ENCODE assay signal across 9 cellular contexts in the genomic region with DNA sequence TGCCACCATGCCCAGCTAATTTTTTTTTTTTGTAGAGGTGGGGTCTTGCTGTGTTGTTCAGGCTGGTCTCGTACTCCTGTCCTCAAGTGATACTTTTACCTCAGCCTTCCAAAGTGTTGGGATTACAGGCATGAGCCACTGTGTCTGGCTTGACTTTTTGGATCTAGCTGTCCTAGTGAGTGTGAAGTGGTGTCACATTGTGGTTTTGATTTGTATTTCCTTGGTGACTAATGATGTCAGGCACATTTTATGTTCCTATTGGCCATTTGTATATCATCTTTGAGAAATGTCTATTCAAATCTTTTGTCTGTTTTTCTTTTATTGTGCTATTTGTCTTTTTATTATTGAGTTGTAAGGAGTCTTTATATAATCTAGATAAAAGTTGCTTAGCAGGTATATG. TPM values are rescaled to one million over a fixed set of nuclear protein-coding genes. Genes with fewer than 3 reads are reported as not detected.
DNase-seq lines count a peak whose midpoint lies in the region; FAIRE-seq and TF ChIP-seq lines count a peak whose summit lies in the region.
"Had no signal": no experiment of that assay in that cellular context is flagged by ENCODE, and none has a peak within 500 bp of the region (broad histone marks: within the 10 kb centered on the region; RNA-seq: fewer than 3 reads in every experiment).

No MANE protein-coding gene starts in this region.

- POLR2A ChIA-PET in endothelial cell of umbilical vein (lab: Charles Lee) = no interaction called here

- H3K27me3 ChIP-seq in endothelial cell of umbilical vein (ENCODE audit: control insufficient read depth in 2 of 2, insufficient read depth in 2 of 2, low read length in 2 of 2) (no peaks in the 10 kb centered on the region), skeletal muscle satellite cell (ENCODE audit: control insufficient read depth, insufficient read depth, low read length) (no peaks in the 10 kb centered on the region), esophagus squamous epithelium (no peaks in the 10 kb centered on the region)

- H3K9ac ChIP-seq in endothelial cell of umbilical vein (replicated peaks; ENCODE audit: extremely low read depth, insufficient read depth, low read length) (no peak overlapping the region), skeletal muscle satellite cell (ENCODE audit: low read depth, low read length) (no peak overlapping the region)
- H3K9ac ChIP-seq: parathyroid adenoma had no signal

- TF ChIP-seq POLR2A in endothelial cell of umbilical vein (IDR thresholded peaks at IDR 0.05; ENCODE audit: low read depth, low read length) = no peak
- TF ChIP-seq POLR2A in esophagus squamous epithelium (IDR thresholded peaks at IDR 0.05) = no peak

- 100% methylated on average over 1 of the region's 1 CpG for WGBS in esophagus squamous epithelium, 2 donors

- H4K20me1 ChIP-seq in endothelial cell of umbilical vein (replicated peaks; ENCODE audit: control insufficient read depth, extremely low read depth, insufficient read depth, low read length) = no peaks in the 10 kb centered on the region

- no peaks in the 10 kb centered on the region for H3K79me2 ChIP-seq in endothelial cell of umbilical vein (ENCODE audit: control insufficient read depth, insufficient read depth, low read length)

- H3K4me1 ChIP-seq in endothelial cell of umbilical vein (ENCODE audit: control insufficient read depth, extremely low read depth, insufficient read depth, low read length) (no peaks in the 10 kb centered on the region), skeletal muscle satellite cell (ENCODE audit: control insufficient read depth, insufficient read depth, low read length) (peaks cover 18% of the 10 kb centered on the region), esophagus squamous epithelium (no peaks in the 10 kb centered on the region)

- DNase-seq in SKM-1 (lab: John Stamatoyannopoulos, UW; ENCODE audit: unreplicated experiment) (peak; percentile 3), SKM-1 treated with dmso at 0.1 percent for 144 hours (lab: John Stamatoyannopoulos, UW; ENCODE audit: unreplicated experiment) (no peak), LHCN-M2 (ENCODE audit: low read depth) (peak; percentile 54), endothelial cell of umbilical vein (ENCODE audit: low read depth, low spot score) (peak; percentile 51), NCI-H146 (lab: John Stamatoyannopoulos, UW) (no peak), mucosa of gallbladder (ENCODE audit: low spot score) (no peak), esophagus squamous epithelium (lab: John Stamatoyannopoulos, UW) (no peak)

- dilution Hi-C loops in endothelial cell of umbilical vein (cut with MboI; ENCODE audit: extremely low pct_ligation_motif_present, low sequenced_read_pairs) = no loop called here

- H3K9me3 ChIP-seq in endothelial cell of umbilical vein (replicated peaks; ENCODE audit: control insufficient read depth, insufficient read depth, low read length) (no peaks in the 10 kb centered on the region), skeletal muscle satellite cell (replicated peaks; ENCODE audit: low read length) (no peaks in the 10 kb centered on the region), esophagus squamous epithelium (no peaks in the 10 kb centered on the region)

- H3K27ac ChIP-seq in endothelial cell of umbilical vein (ENCODE audit: insufficient read depth, low read depth, low read length) = no peak overlapping the region
- no peak overlapping the region for H3K27ac ChIP-seq in esophagus squamous epithelium
- H3K27ac ChIP-seq: parathyroid adenoma had no signal

- no peak overlapping the region for H2AFZ ChIP-seq in endothelial cell of umbilical vein (ENCODE audit: low read depth, low read length)
- H2AFZ ChIP-seq: parathyroid adenoma had no signal

- CTCF ChIA-PET in endothelial cell of umbilical vein (lab: Charles Lee) = no interaction called here

- peak; percentile 15 for FAIRE-seq in endothelial cell of umbilical vein (lab: Jason Lieb, UNC)

- peaks cover 0 to 2% of the 10 kb centered on the region in 2 experiments for H3K36me3 ChIP-seq in endothelial cell of umbilical vein (ENCODE audit: control insufficient read depth in 2 of 2, extremely low read depth in 1 of 2, insufficient read depth in 2 of 2, low read length in 2 of 2)
- peaks cover 24% of the 10 kb centered on the region for H3K36me3 ChIP-seq in skeletal muscle satellite cell (ENCODE audit: insufficient read depth, low read length)
- H3K36me3 ChIP-seq in esophagus squamous epithelium = peaks cover 0 to 95% (median 5%) of the 10 kb centered on the region in 3 donors

- no peak overlapping the region for H3K4me2 ChIP-seq in endothelial cell of umbilical vein (ENCODE audit: insufficient read depth, low read length)
- H3K4me2 ChIP-seq in skeletal muscle satellite cell (ENCODE audit: low read length) = peak overlapping the region; percentile 11

- no TSS peak for BruUV-seq in endothelial cell of umbilical vein (replicated peaks; lab: Mats Ljungman, UMichigan)

- TF ChIP-seq CTCF in endothelial cell of umbilical vein (IDR thresholded peaks at IDR 0.05; ENCODE audit: extremely low read depth in 1 of 2, insufficient read depth in 1 of 2, low read depth in 1 of 2, low read length in 2 of 2) (no peak), esophagus squamous epithelium (IDR thresholded peaks at IDR 0.05) (no peak)

- intact Hi-C loops in endothelial cell of umbilical vein (cut with micrococcal nuclease) = no loop called here
- intact Hi-C loops in esophagus squamous epithelium (cut with DNase I) = no loop called here

- H3K9me1 ChIP-seq in endothelial cell of umbilical vein (replicated peaks; ENCODE audit: control insufficient read depth, extremely low read depth, insufficient read depth, low read length) = no peaks in the 10 kb centered on the region

- H3K4me3 ChIP-seq in endothelial cell of umbilical vein (replicated peaks in 1 of 3; ENCODE audit: insufficient read depth in 1 of 3, low read depth in 1 of 3, low read length in 3 of 3) (no peak overlapping the region), skeletal muscle satellite cell (ENCODE audit: low read length) (no peak overlapping the region), esophagus squamous epithelium (no peak overlapping the region)

TF ChIP-seq in endothelial cell of umbilical vein, 7 proteins besides CTCF, POLR2A, EP300 and RAD21:
- TF ChIP-seq JUN (IDR thresholded peaks at IDR 0.05; ENCODE audit: borderline replicate concordance, insufficient read depth, insufficient read length, low read depth) (no peak), POLR2AphosphoS5 (IDR thresholded peaks at IDR 0.05; ENCODE audit: insufficient read depth, low read depth, low read length) (no peak), GATA2 (IDR thresholded peaks at IDR 0.05; ENCODE audit: insufficient read depth, insufficient read length, low read depth, low read length) (no peak), EZH2 (IDR thresholded peaks at IDR 0.05; ENCODE audit: borderline replicate concordance, low read depth, low read length, severe bottlenecking) (no peak), MYC (IDR thresholded peaks at IDR 0.05; ENCODE audit: low read depth, low read length) (no peak), FOS (IDR thresholded peaks at IDR 0.05; ENCODE audit: borderline replicate concordance, insufficient read depth, low read length) (no peak)
- TF ChIP-seq, protein P1, sequence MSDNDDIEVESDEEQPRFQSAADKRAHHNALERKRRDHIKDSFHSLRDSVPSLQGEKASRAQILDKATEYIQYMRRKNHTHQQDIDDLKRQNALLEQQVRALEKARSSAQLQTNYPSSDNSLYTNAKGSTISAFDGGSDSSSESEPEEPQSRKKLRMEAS (IDR thresholded peaks at IDR 0.05; ENCODE audit: insufficient read depth, insufficient read length) = no peak

RNA-seq across cellular contexts. Expression of a gene that starts 53.5 kb away (rescaled TPM):
- total RNA-seq in LHCN-M2 (2014; rRNA removed) (28.1 and 30.4 TPM in 2 replicates), endothelial cell of umbilical vein (27.8 and 28.6 TPM in 2 replicates), mucosa of gallbladder (44.4 TPM), esophagus squamous epithelium (10 to 100 TPM; 37.4 to 63.6 (median 53.1) TPM)
- 12.9 TPM for polyA plus RNA-seq in LHCN-M2 (2012)
- polyA plus RNA-seq in endothelial cell of umbilical vein = 25.7 and 27.9 TPM in 2 replicates
- 19.8 and 20.2 TPM in 2 replicates for polyA plus RNA-seq in endothelial cell of umbilical vein (2011; cell fraction: cytosol; rRNA removed)
- 24.2 and 27.1 TPM in 2 replicates for polyA plus RNA-seq in endothelial cell of umbilical vein (2011; cell fraction: nucleus; rRNA removed)
- 22.5 and 26.0 TPM in 2 replicates for polyA plus RNA-seq in endothelial cell of umbilical vein (2012)
- polyA minus RNA-seq in endothelial cell of umbilical vein = 27.4 and 31.2 TPM in 2 replicates
- 28.7 TPM for polyA minus RNA-seq in endothelial cell of umbilical vein (2011; cell fraction: cytosol; rRNA and poly(A)+ RNA removed)
- polyA minus RNA-seq in endothelial cell of umbilical vein (2011; cell fraction: nucleus; rRNA and poly(A)+ RNA removed) = 13.0 and 20.1 TPM in 2 replicates
- 21.8 and 24.6 TPM in 2 replicates for total RNA-seq in skeletal muscle satellite cell (2012; rRNA removed)

Comparison
In these comparisons a context has a peak if more than half of its experiments do, and no peak if none do; other contexts are left out.
1. DNase-seq: peak in SKM-1 (single experiment), LHCN-M2 (single experiment) and endothelial cell of umbilical vein (single experiment); none in SKM-1 treated with dmso at 0.1 percent for 144 hours (single experiment), NCI-H146 (single experiment), mucosa of gallbladder (single experiment) and esophagus squamous epithelium (single experiment).